Comparison of ENCODE assay signal across 18 cellular contexts in the genomic region with DNA sequence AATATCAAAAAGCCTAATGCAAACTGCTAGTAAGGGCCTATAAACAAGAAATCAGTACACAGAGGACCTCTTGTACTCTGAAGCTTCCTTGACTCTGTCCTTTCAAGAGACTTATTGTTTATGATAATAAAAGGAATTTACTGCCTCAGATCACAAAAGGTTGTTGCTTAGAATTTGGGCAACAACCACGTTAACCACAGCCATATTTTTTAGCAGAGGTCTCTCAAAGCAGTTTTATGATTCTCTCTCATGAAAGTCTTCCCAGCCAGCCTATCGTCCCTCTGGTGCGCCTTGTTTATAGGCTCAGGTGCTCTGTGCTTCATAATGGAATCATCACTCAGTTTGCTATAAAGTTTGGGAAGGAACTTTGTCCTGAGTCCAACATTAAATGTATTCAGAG.
"Had no signal": no experiment of that assay in that cellular context is flagged by ENCODE, and none has a peak within 500 bp of the region (broad histone marks: within the 10 kb centered on the region; RNA-seq: fewer than 3 reads in every experiment).

No MANE protein-coding gene starts in this region.

- H3K9ac ChIP-seq: SK-N-SH had no signal

- H3K4me3 ChIP-seq: body of pancreas, gastrocnemius medialis, right atrium auricular region, thoracic aorta, upper lobe of left lung had no signal

- H3K4me2 ChIP-seq: SK-N-SH had no signal

- H3K27ac ChIP-seq: body of pancreas, gastrocnemius medialis, right atrium auricular region, thoracic aorta, upper lobe of left lung had no signal

- H3K27me3 ChIP-seq: body of pancreas, gastrocnemius medialis, right atrium auricular region, upper lobe of left lung had no signal

- H3K4me1 ChIP-seq: body of pancreas, gastrocnemius medialis, right atrium auricular region, upper lobe of left lung had no signal

- H3K9me3 ChIP-seq: body of pancreas, SK-N-SH, thoracic aorta, upper lobe of left lung had no signal

- DNase-seq: activated CD4-positive, alpha-beta memory T cell treated with anti-CD3 and anti-CD28 coated beads, Interleukin-2, amount 10 ng/mL, durations not matched to agents 7 days and 5 days; activated CD4-positive, alpha-beta T cell treated with anti-CD3 and anti-CD28 coated beads, Interleukin-2, amount 10 ng/mL, durations not matched to agents 24 days and 14 days; activated CD8-positive, alpha-beta memory T cell treated with anti-CD3 and anti-CD28 coated beads, Interleukin-2, amount 10 ng/mL, durations not matched to agents 7 days and 5 days; activated gamma-delta T cell; activated T-cell treated with anti-CD3 and anti-CD28 coated beads for 4 hours; anterior cingulate cortex; body of pancreas; effector memory CD4-positive, alpha-beta T cell; gastrocnemius medialis; hypothalamus; naive thymus-derived CD4-positive, alpha-beta T cell; SK-N-SH; stimulated activated CD4-positive, alpha-beta T cell treated with anti-CD3 and anti-CD28 coated beads, Interleukin-12 subunit alpha, Interleukin-12 subunit beta, amount 100 ng/mL, for 4 hours; stimulated activated CD4-positive, alpha-beta T cell treated with anti-CD3 and anti-CD28 coated beads, Interleukin-1b, Interleukin-23, amount 100 ng/mL, for 48 hours; T-helper 2 cell; upper lobe of left lung had no signal

- H3K36me3 ChIP-seq: gastrocnemius medialis, right atrium auricular region, thoracic aorta, upper lobe of left lung had no signal
